ENCODE assay signal across 8 cellular contexts in genomic region chr2:42828487-42829416, GRCh38. TPM values are rescaled to one million over a fixed set of nuclear protein-coding genes. Genes with fewer than 3 reads are reported as not detected.
A peak's percentile ranks its signal among the peaks of the same experiment; 100 is the strongest.
DNase-seq lines count a peak whose midpoint lies in the region; ATAC-seq and TF ChIP-seq lines count a peak whose summit lies in the region.

No MANE protein-coding gene starts in this region.

- no peaks in the 10 kb centered on the region for H3K36me3 ChIP-seq in RWPE2 (ENCODE audit: low read depth)
- H3K36me3 ChIP-seq in thoracic aorta = no peaks in the 10 kb centered on the region

- H3K27ac ChIP-seq in RWPE2 (ENCODE audit: poor library complexity, severe bottlenecking) (peak overlapping the region; percentile 29), foreskin keratinocyte (no peak overlapping the region), thoracic aorta (no peak overlapping the region)

- H3K4me1 ChIP-seq in RWPE2 (ENCODE audit: insufficient read depth, poor library complexity, severe bottlenecking) = peaks cover 9% of the 10 kb centered on the region
- H3K4me1 ChIP-seq in foreskin keratinocyte = peaks cover 20% of the 10 kb centered on the region
- peaks cover 3 to 34% of the 10 kb centered on the region in 2 donors for H3K4me1 ChIP-seq in thoracic aorta (ENCODE audit: control insufficient read depth in 1 of 2, low read depth in 2 of 2)

- DNase-seq in DMS114 treated with DMSO at 0.1 percent for 48 hours (lab: John Stamatoyannopoulos, UW; ENCODE audit: unreplicated experiment) = peak; percentile 27
- peak; percentile 71 to 72 for DNase-seq in Kasumi-1 (lab: John Stamatoyannopoulos, UW)
- DNase-seq in RWPE2 (ENCODE audit: low spot score) = no peak
- DNase-seq in activated T-helper 9 cell treated with anti-CD3 and anti-CD28 coated beads, Interleukin-2, amount 50 U/mL, for 16 hours (ENCODE audit: low read depth) = peak; percentile 44
- peak; percentile 46 to 73 for DNase-seq in foreskin keratinocyte
- no peak for DNase-seq in omental fat pad (ENCODE audit: low spot score)
- DNase-seq in thoracic aorta (ENCODE audit: low spot score) = no peak

- H3K4me3 ChIP-seq in RWPE2 (ENCODE audit: severe bottlenecking) (no peak overlapping the region), thoracic aorta (no peak overlapping the region)

- ATAC-seq in GM21526 (IDR thresholded peaks at IDR 0.05; ENCODE audit: low FRiP score, unreplicated experiment) (peak; percentile 78), RWPE2 (ENCODE audit: low read depth) (peak; percentile 83), foreskin keratinocyte (peak; percentile 84), omental fat pad (ENCODE audit: low FRiP score) (peak; percentile 83), thoracic aorta (ENCODE audit: insufficient number of reproducible peaks, low FRiP score, low read depth) (peak; percentile 63)

- H3K9me3 ChIP-seq in RWPE2 (ENCODE audit: severe bottlenecking) (no peaks in the 10 kb centered on the region), thoracic aorta (no peaks in the 10 kb centered on the region)

- H3K27me3 ChIP-seq in RWPE2 (ENCODE audit: insufficient read depth, poor library complexity, severe bottlenecking) = no peaks in the 10 kb centered on the region
- no peaks in the 10 kb centered on the region for H3K27me3 ChIP-seq in foreskin keratinocyte
- no peaks in the 10 kb centered on the region for H3K27me3 ChIP-seq in thoracic aorta (replicated peaks; ENCODE audit: insufficient read depth)

- TF ChIP-seq CTCF in RWPE2 (IDR thresholded peaks at IDR 0.05; ENCODE audit: poor library complexity, severe bottlenecking) (peak; percentile 93), foreskin keratinocyte (conservative IDR thresholded peaks at IDR 0.05) (peak; percentile 96), omental fat pad (IDR thresholded peaks at IDR 0.05) (peak in 2 of 3 donors; percentile 36 to 66), thoracic aorta (IDR thresholded peaks at IDR 0.05) (peak; percentile 95)

RNA-seq across cellular contexts. Expression of gene HAAO, which starts 36.4 kb away (rescaled TPM):
- total RNA-seq in foreskin keratinocyte = 0.48 and 0.56 TPM in 2 replicates
- polyA plus RNA-seq in foreskin keratinocyte = 0.47 and 0.57 TPM in 2 replicates
- 1 to 10 TPM; 3.0 to 7.2 (median 3.9) TPM for total RNA-seq in omental fat pad
- total RNA-seq in thoracic aorta = 10 to 100 TPM; 25.3 to 33.7 TPM

Comparison
In these comparisons a context has a peak if more than half of its experiments do, and no peak if none do; other contexts are left out.
1. DNase-seq: peak in DMS114 treated with DMSO at 0.1 percent for 48 hours (single experiment), Kasumi-1 (2 of 2), activated T-helper 9 cell treated with anti-CD3 and anti-CD28 coated beads, Interleukin-2, amount 50 U/mL, for 16 hours (single experiment) and foreskin keratinocyte (2 of 2); none in RWPE2 (single experiment), omental fat pad (single experiment) and thoracic aorta (single experiment).
2. Peak in every context shown above with its lines, with median percentiles within 50 percentile points of each other: ATAC-seq and CTCF ChIP-seq.